In genomic region chr20:10554285-10554684, GRCh38 we compare ENCODE assay signal across 17 cellular contexts.
DNase-seq lines count a peak whose midpoint lies in the region; ATAC-seq, FAIRE-seq and TF ChIP-seq lines count a peak whose summit lies in the region.
"Had no signal": no experiment of that assay in that cellular context is flagged by ENCODE, and none has a peak within 500 bp of the region (broad histone marks: within the 10 kb centered on the region; RNA-seq: fewer than 3 reads in every experiment).

No MANE protein-coding gene starts in this region.

- TF ChIP-seq POLR2A in A549 (IDR thresholded peaks at IDR 0.05; ENCODE audit: low read length): no peak

- CTCF ChIA-PET in A549 (lab: Yijun Ruan, JAX): interaction anchor here (3.9 kb wide), 2 partner anchors 118 to 576 kb away, joined by 14 to 25 read pairs; no protein-coding TSS in a partner anchor
- CTCF ChIA-PET in activated CD4-positive, alpha-beta T cell treated with anti-CD3 and anti-CD28 coated beads, Interleukin-2, amount 10 ng/mL, durations not matched to agents 7 days and 5 days (lab: Charles Lee): no interaction called here

- H3K4me3 Mint-ChIP-seq in chondrocyte (ENCODE audit: unreplicated experiment): no peak overlapping the region
- H3K4me3 Mint-ChIP-seq in activated CD4-positive, alpha-beta T cell treated with anti-CD3 and anti-CD28 coated beads, Interleukin-2, amount 10 ng/mL, durations not matched to agents 7 days and 5 days: no peak overlapping the region
- no peak overlapping the region for H3K4me3 Mint-ChIP-seq in HFFc6
- H3K4me3 Mint-ChIP-seq: B cell; CD4-positive, alpha-beta T cell had no signal

- H4K20me1 ChIP-seq in Karpas-422 (ENCODE audit: insufficient read depth, low read depth, low read length): 0 out of 2 replicates have a peak, but pooled peaks cover 8% of the 10 kb centered on the region

- FAIRE-seq in A549 (lab: Jason Lieb, UNC): no peak
- FAIRE-seq: D721Med had no signal

- no peak for ATAC-seq in A549
- ATAC-seq: HCT116 had no signal

- TF ChIP-seq CTCF in A549 (IDR thresholded peaks at IDR 0.05) (no peak), chondrocyte (IDR thresholded peaks at IDR 0.05) (no peak), HFFc6 (IDR thresholded peaks at IDR 0.05) (no peak)

- no peak for TF ChIP-seq RAD21 in A549 (conservative IDR thresholded peaks at IDR 0.05 in 1 of 2, IDR thresholded peaks at IDR 0.05 in 1 of 2)

- no peak overlapping the region for H2AFZ ChIP-seq in Karpas-422 (ENCODE audit: low read length)

- H3K36me3 ChIP-seq in Karpas-422 (ENCODE audit: insufficient read depth, low read length): no peaks in the 10 kb centered on the region

- no peak overlapping the region for H3K9ac ChIP-seq in Karpas-422 (ENCODE audit: low read length)

- H3K79me2 ChIP-seq in Karpas-422 (ENCODE audit: low read length): peaks cover 12% of the 10 kb centered on the region

- no peak overlapping the region for H3K4me3 ChIP-seq in A549
- H3K4me3 ChIP-seq in Karpas-422 (ENCODE audit: low read length): peak overlapping the region; percentile 9; the same call in 1 of the 2 replicates

- H3K4me2 ChIP-seq in A549 (peak overlapping the region; percentile 17; the same call in 2 of the 3 replicates), Karpas-422 (ENCODE audit: low read depth, low read length, poor library complexity, severe bottlenecking) (peak overlapping the region; percentile 51)

- H3K4me1 ChIP-seq in A549 (peaks cover 63% of the 10 kb centered on the region), Karpas-422 (ENCODE audit: low read length) (peaks cover 75% of the 10 kb centered on the region)

- H3K27me3 ChIP-seq in Karpas-422 (ENCODE audit: low read length): no peaks in the 10 kb centered on the region

- peak overlapping the region; percentile 35 to 37; a peak in 5 of 6 replicates for H3K27ac ChIP-seq in A549
- peak overlapping the region; percentile 90 for H3K27ac ChIP-seq in Karpas-422 (ENCODE audit: low read length)
- H3K27ac ChIP-seq: 22Rv1, C4-2B had no signal

- peak overlapping the region; percentile 29 for H3K27ac Mint-ChIP-seq in chondrocyte (ENCODE audit: unreplicated experiment)
- H3K27ac Mint-ChIP-seq in activated CD4-positive, alpha-beta T cell treated with anti-CD3 and anti-CD28 coated beads, Interleukin-2, amount 10 ng/mL, durations not matched to agents 7 days and 5 days: no peak overlapping the region
- H3K27ac Mint-ChIP-seq in HFFc6: no peak overlapping the region
- H3K27ac Mint-ChIP-seq: B cell; CD4-positive, alpha-beta T cell had no signal

- no peaks in the 10 kb centered on the region for H3K9me3 ChIP-seq in A549
- no peaks in the 10 kb centered on the region for H3K9me3 ChIP-seq in Karpas-422 (ENCODE audit: low read length)
- H3K9me3 ChIP-seq: Caco-2 had no signal

- H3K4me1 Mint-ChIP-seq in chondrocyte (ENCODE audit: low read depth) (peaks cover 88% of the 10 kb centered on the region), HFFc6 (ENCODE audit: low read depth) (peaks cover 38% of the 10 kb centered on the region)
- H3K4me1 Mint-ChIP-seq in activated CD4-positive, alpha-beta T cell treated with anti-CD3 and anti-CD28 coated beads, Interleukin-2, amount 10 ng/mL, durations not matched to agents 7 days and 5 days: peaks cover 40% of the 10 kb centered on the region

- DNase-seq in DMS53 (lab: John Stamatoyannopoulos, UW) (peak; percentile 47), DMS53 treated with DMSO at 0.1 percent for 48 hours (lab: John Stamatoyannopoulos, UW; ENCODE audit: unreplicated experiment) (no peak), A549 (ENCODE audit: low read depth in 1 of 2, low spot score in 1 of 2) (no peak), Karpas-422 (no peak), chondrocyte (ENCODE audit: low spot score) (no peak), HuH-7.5 (ENCODE audit: low spot score) (no peak), HFFc6 (no peak)
- DNase-seq in activated CD4-positive, alpha-beta T cell treated with anti-CD3 and anti-CD28 coated beads, Interleukin-2, amount 10 ng/mL, durations not matched to agents 7 days and 5 days: no peak
- DNase-seq: Caco-2; CD4-positive, alpha-beta T cell; GOT3; H7 had no signal

- POLR2A ChIA-PET in A549 (lab: Yijun Ruan, JAX): no interaction called here
- POLR2A ChIA-PET in activated CD4-positive, alpha-beta T cell treated with anti-CD3 and anti-CD28 coated beads, Interleukin-2, amount 10 ng/mL, durations not matched to agents 7 days and 5 days (lab: Charles Lee): no interaction called here

- no peaks in the 10 kb centered on the region for H3K27me3 Mint-ChIP-seq in chondrocyte (ENCODE audit: low read depth)
- H3K27me3 Mint-ChIP-seq in activated CD4-positive, alpha-beta T cell treated with anti-CD3 and anti-CD28 coated beads, Interleukin-2, amount 10 ng/mL, durations not matched to agents 7 days and 5 days: no peaks in the 10 kb centered on the region
- H3K27me3 Mint-ChIP-seq in HFFc6 (ENCODE audit: insufficient read depth): no peaks in the 10 kb centered on the region; the same call in 1 of the 2 replicates
- H3K27me3 Mint-ChIP-seq: B cell; CD4-positive, alpha-beta T cell had no signal

- no peaks in the 10 kb centered on the region for H3K9me2 ChIP-seq in Karpas-422 (replicated peaks; ENCODE audit: insufficient read depth, low read length)

- no peak for TF ChIP-seq EP300 in A549 (IDR thresholded peaks at IDR 0.05)

- H3K36me3 Mint-ChIP-seq in chondrocyte (ENCODE audit: low read depth) (no peaks in the 10 kb centered on the region), HFFc6 (ENCODE audit: low read depth) (no peaks in the 10 kb centered on the region)
- H3K36me3 Mint-ChIP-seq in activated CD4-positive, alpha-beta T cell treated with anti-CD3 and anti-CD28 coated beads, Interleukin-2, amount 10 ng/mL, durations not matched to agents 7 days and 5 days (ENCODE audit: low read depth): peaks cover 4% of the 10 kb centered on the region

- WGBS in A549 (ENCODE audit: missing lambda C conversion rate): 53% methylated on average over 2 of the region's 2 CpGs

- no peaks in the 10 kb centered on the region for H3K9me3 Mint-ChIP-seq in chondrocyte (ENCODE audit: low read depth)
- no peaks in the 10 kb centered on the region for H3K9me3 Mint-ChIP-seq in activated CD4-positive, alpha-beta T cell treated with anti-CD3 and anti-CD28 coated beads, Interleukin-2, amount 10 ng/mL, durations not matched to agents 7 days and 5 days
- H3K9me3 Mint-ChIP-seq in HFFc6: no peaks in the 10 kb centered on the region
- H3K9me3 Mint-ChIP-seq: CD4-positive, alpha-beta T cell had no signal

TF ChIP-seq in A549, 52 proteins besides CTCF, POLR2A, EP300 and RAD21:
- TF ChIP-seq MAZ (IDR thresholded peaks at IDR 0.05; ENCODE audit: borderline replicate concordance, low read depth, low read length): no peak
- TF ChIP-seq PBX3 (IDR thresholded peaks at IDR 0.05): no peak
- TF ChIP-seq RARB (CRISPR knock-in tag; IDR thresholded peaks at IDR 0.05): no peak
- no peak for TF ChIP-seq CBX8 (IDR thresholded peaks at IDR 0.05)
- TF ChIP-seq MYC (IDR thresholded peaks at IDR 0.05; ENCODE audit: borderline replicate concordance, low read length): no peak
- TF ChIP-seq BCL3 (IDR thresholded peaks at IDR 0.05): no peak
- TF ChIP-seq CHD4 (IDR thresholded peaks at IDR 0.05; ENCODE audit: borderline replicate concordance): no peak
